Comparison of ENCODE assay signal across 8 cellular contexts in the genomic region with DNA sequence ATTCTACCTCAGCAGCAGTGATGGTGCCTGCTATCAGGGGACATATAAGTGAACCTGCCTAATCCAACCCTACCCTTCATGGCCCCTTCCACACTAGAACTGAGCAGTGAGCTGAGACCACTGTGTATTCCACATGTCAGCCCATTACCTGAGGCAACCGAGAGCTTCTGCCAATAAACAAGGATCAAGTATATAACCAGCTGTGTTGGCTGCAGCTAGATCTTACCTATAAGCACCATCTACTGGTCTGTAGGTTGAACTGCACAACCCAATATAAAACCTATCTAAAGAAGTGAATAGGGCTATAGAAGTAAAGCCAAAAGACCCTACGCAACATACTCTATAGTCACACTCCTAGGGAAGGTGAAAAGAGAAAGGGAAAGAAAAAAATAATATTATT.
A peak's percentile ranks its signal among the peaks of the same experiment; 100 is the strongest.
DNase-seq lines count a peak whose midpoint lies in the region; ATAC-seq, FAIRE-seq and TF ChIP-seq lines count a peak whose summit lies in the region.

No MANE protein-coding gene starts in this region.

- no peak for TF ChIP-seq POLR2A in endothelial cell of umbilical vein (IDR thresholded peaks at IDR 0.05; ENCODE audit: low read depth, low read length)

- BruUV-seq in PC-9 (replicated peaks; lab: Mats Ljungman, UMichigan), result no TSS peak
- BruUV-seq in endothelial cell of umbilical vein (replicated peaks; lab: Mats Ljungman, UMichigan), result no TSS peak

- dilution Hi-C loops in endothelial cell of umbilical vein (cut with MboI; ENCODE audit: extremely low pct_ligation_motif_present, low sequenced_read_pairs), result no loop called here

- no peak overlapping the region for H3K4me2 ChIP-seq in PC-9
- H3K4me2 ChIP-seq in endothelial cell of umbilical vein (ENCODE audit: insufficient read depth, low read length), result no peak overlapping the region
- H3K4me2 ChIP-seq in osteoblast (ENCODE audit: insufficient read depth, low read length), result no peak overlapping the region

- no peaks in the 10 kb centered on the region for H3F3A ChIP-seq in PC-9 (ENCODE audit: insufficient read depth, low read depth)

- intact Hi-C loops in PC-9 (cut with micrococcal nuclease; ENCODE audit: unreplicated experiment), result loop anchor here (1.0 to 10.0 kb wide), 3 partner anchors 114 to 628 kb away; no protein-coding TSS in a partner anchor
- intact Hi-C loops in endothelial cell of umbilical vein (cut with micrococcal nuclease), result loop anchor here (1.0 to 5.0 kb wide), 4 partner anchors 429 to 1359 kb away; partner anchors contain the start of gene DUSP10

- no peaks in the 10 kb centered on the region for H3K9me3 ChIP-seq in PC-9 (ENCODE audit: insufficient read depth, low read depth)
- H3K9me3 ChIP-seq in endothelial cell of umbilical vein (replicated peaks; ENCODE audit: control insufficient read depth, insufficient read depth, low read length), result peaks cover 2% of the 10 kb centered on the region
- H3K9me3 ChIP-seq in osteoblast (ENCODE audit: low read depth, low read length), result no peaks in the 10 kb centered on the region

- no peak overlapping the region for H3K27ac ChIP-seq in PC-9
- no peak overlapping the region for H3K27ac ChIP-seq in endothelial cell of umbilical vein (ENCODE audit: insufficient read depth, low read depth, low read length)
- H3K27ac ChIP-seq in osteoblast (ENCODE audit: low read depth, low read length), result no peak overlapping the region

- FAIRE-seq in endothelial cell of umbilical vein (lab: Jason Lieb, UNC), result no peak

- H3K36me3 ChIP-seq in PC-9 (ENCODE audit: low read depth) (no peaks in the 10 kb centered on the region), endothelial cell of umbilical vein (ENCODE audit: control insufficient read depth in 2 of 2, extremely low read depth in 1 of 2, insufficient read depth in 2 of 2, low read length in 2 of 2) (no peaks in the 10 kb centered on the region), osteoblast (ENCODE audit: insufficient read depth, low read length) (no peaks in the 10 kb centered on the region)

- no peaks in the 10 kb centered on the region for H3K9me2 ChIP-seq in PC-9 (ENCODE audit: insufficient read depth)

- POLR2A ChIA-PET in PC-9 (lab: Charles Lee; ENCODE audit: unreplicated experiment), result no interaction called here
- POLR2A ChIA-PET in endothelial cell of umbilical vein (lab: Charles Lee), result no interaction called here

- H3K9me1 ChIP-seq in endothelial cell of umbilical vein (replicated peaks; ENCODE audit: control insufficient read depth, extremely low read depth, insufficient read depth, low read length), result no peaks in the 10 kb centered on the region

- CTCF ChIA-PET in PC-9 (lab: Charles Lee), result interaction anchor here (0.6 kb wide), 1 partner anchor 627 kb away, joined by 3 read pairs; no protein-coding TSS in a partner anchor
- CTCF ChIA-PET in endothelial cell of umbilical vein (lab: Charles Lee), result interaction anchor here (0.6 to 1.5 kb wide), 6 partner anchors 19 to 1361 kb away, joined by 3 to 7 read pairs (median 6); no protein-coding TSS in a partner anchor

- no peak overlapping the region for H3K4me3 ChIP-seq in PC-9
- no peak overlapping the region for H3K4me3 ChIP-seq in endothelial cell of umbilical vein (replicated peaks in 1 of 3; ENCODE audit: insufficient read depth in 1 of 3, low read depth in 1 of 3, low read length in 3 of 3)
- H3K4me3 ChIP-seq in osteoblast (ENCODE audit: insufficient read depth, low read length), result no peak overlapping the region

- H3K4me1 ChIP-seq in PC-9 (replicated peaks; ENCODE audit: insufficient read depth), result no peaks in the 10 kb centered on the region
- H3K4me1 ChIP-seq in endothelial cell of umbilical vein (ENCODE audit: control insufficient read depth, extremely low read depth, insufficient read depth, low read length), result no peaks in the 10 kb centered on the region
- H3K4me1 ChIP-seq in osteoblast (ENCODE audit: insufficient read depth, low read length), result peaks cover 22% of the 10 kb centered on the region

- TF ChIP-seq CTCF in PC-9 (conservative IDR thresholded peaks at IDR 0.05) (peak; percentile 85), endothelial cell of umbilical vein (IDR thresholded peaks at IDR 0.05; ENCODE audit: extremely low read depth in 1 of 2, insufficient read depth in 1 of 2, low read depth in 1 of 2, low read length in 2 of 2) (peak; percentile 17 to 31), osteoblast (IDR thresholded peaks at IDR 0.05; ENCODE audit: extremely low read depth, low read depth, low read length) (peak; percentile 69)

- peak; percentile 10 for DNase-seq in CD1c-positive myeloid dendritic cell (ENCODE audit: extremely low spot score)
- peak; percentile 3 to 38 for DNase-seq in PC-9
- no peak for DNase-seq in endothelial cell of umbilical vein (ENCODE audit: low read depth, low spot score)
- DNase-seq in osteoblast (ENCODE audit: insufficient read length, low spot score, missing footprints), result peak; percentile 77
- DNase-seq in activated CD8-positive, alpha-beta memory T cell treated with anti-CD3 and anti-CD28 coated beads, Interleukin-2, amount 50 U/mL, for 48 hours, result no peak
- no peak for DNase-seq in 8988T

- ATAC-seq in GM19035 (IDR thresholded peaks at IDR 0.05; ENCODE audit: unreplicated experiment) (peak; percentile 81), HG03442 (IDR thresholded peaks at IDR 0.05; ENCODE audit: unreplicated experiment) (peak; percentile 62)

- H3K27me3 ChIP-seq in PC-9 (ENCODE audit: insufficient read depth, low read depth) (no peaks in the 10 kb centered on the region), endothelial cell of umbilical vein (ENCODE audit: control insufficient read depth in 2 of 2, insufficient read depth in 2 of 2, low read length in 2 of 2) (no peaks in the 10 kb centered on the region), osteoblast (ENCODE audit: insufficient read depth, low read length) (no peaks in the 10 kb centered on the region)

- H3K9ac ChIP-seq in endothelial cell of umbilical vein (replicated peaks; ENCODE audit: extremely low read depth, insufficient read depth, low read length), result no peak overlapping the region

- H4K20me1 ChIP-seq in PC-9 (ENCODE audit: insufficient read depth) (no peaks in the 10 kb centered on the region), endothelial cell of umbilical vein (replicated peaks; ENCODE audit: control insufficient read depth, extremely low read depth, insufficient read depth, low read length) (no peaks in the 10 kb centered on the region), osteoblast (ENCODE audit: insufficient read depth, low read length) (no peaks in the 10 kb centered on the region)

- no peak overlapping the region for H2AFZ ChIP-seq in PC-9
- H2AFZ ChIP-seq in endothelial cell of umbilical vein (ENCODE audit: low read depth, low read length), result no peak overlapping the region
- no peak overlapping the region for H2AFZ ChIP-seq in osteoblast (ENCODE audit: low read length)

- H3K79me2 ChIP-seq in PC-9 (ENCODE audit: low read depth) (no peaks in the 10 kb centered on the region), endothelial cell of umbilical vein (ENCODE audit: control insufficient read depth, insufficient read depth, low read length) (no peaks in the 10 kb centered on the region), osteoblast (ENCODE audit: insufficient read depth, low read length) (no peaks in the 10 kb centered on the region)

TF ChIP-seq in endothelial cell of umbilical vein, 7 proteins besides CTCF, POLR2A, EP300 and RAD21:
- no peak for TF ChIP-seq FOS (IDR thresholded peaks at IDR 0.05; ENCODE audit: borderline replicate concordance, insufficient read depth, low read length)
- TF ChIP-seq EZH2 (IDR thresholded peaks at IDR 0.05; ENCODE audit: borderline replicate concordance, low read depth, low read length, severe bottlenecking), result no peak
- no peak for TF ChIP-seq MYC (IDR thresholded peaks at IDR 0.05; ENCODE audit: low read depth, low read length)
- TF ChIP-seq JUN (IDR thresholded peaks at IDR 0.05; ENCODE audit: borderline replicate concordance, insufficient read depth, insufficient read length, low read depth), result no peak
- no peak for TF ChIP-seq MAX (IDR thresholded peaks at IDR 0.05; ENCODE audit: insufficient read depth, insufficient read length)
- TF ChIP-seq POLR2AphosphoS5 (IDR thresholded peaks at IDR 0.05; ENCODE audit: insufficient read depth, low read depth, low read length), result no peak
- no peak for TF ChIP-seq GATA2 (IDR thresholded peaks at IDR 0.05; ENCODE audit: insufficient read depth, insufficient read length, low read depth, low read length)

Comparison
In these comparisons a context has a peak if more than half of its experiments do, and no peak if none do; other contexts are left out.
1. DNase-seq: peak in CD1c-positive myeloid dendritic cell (single experiment), PC-9 (2 of 2) and osteoblast (single experiment); none in endothelial cell of umbilical vein (single experiment), activated CD8-positive, alpha-beta memory T cell treated with anti-CD3 and anti-CD28 coated beads, Interleukin-2, amount 50 U/mL, for 48 hours (single experiment) and 8988T (single experiment).
2. CTCF ChIP-seq: peak in every context shown above with its lines; median percentile 85 in PC-9; 69 in osteoblast; 24 in endothelial cell of umbilical vein.